13 cellular contexts compared by ENCODE assay signal in the genomic region with DNA sequence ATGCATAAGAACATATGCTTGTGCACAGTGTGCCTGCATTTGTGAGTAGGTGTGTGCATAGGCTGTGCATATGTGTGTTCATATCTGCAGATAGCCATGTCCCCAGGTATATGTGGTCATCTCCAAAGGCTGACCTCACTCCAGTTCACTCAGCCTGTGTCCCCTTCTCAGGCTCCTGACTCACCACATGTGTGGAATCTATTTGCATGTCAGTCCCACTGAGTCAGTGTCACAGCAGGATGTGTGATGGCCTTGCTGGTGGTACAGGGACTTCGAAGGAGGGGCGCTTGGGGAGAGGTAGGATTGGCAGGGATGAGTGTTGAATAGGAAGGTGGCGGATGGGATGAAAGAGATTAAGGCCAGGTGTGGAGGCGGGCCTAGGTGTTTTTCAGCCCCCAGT. TPM values are rescaled to one million over a fixed set of nuclear protein-coding genes. Genes with fewer than 3 reads are reported as not detected.
DNase-seq lines count a peak whose midpoint lies in the region; ATAC-seq, FAIRE-seq and TF ChIP-seq lines count a peak whose summit lies in the region.
"Had no signal": no experiment of that assay in that cellular context is flagged by ENCODE, and none has a peak within 500 bp of the region (broad histone marks: within the 10 kb centered on the region; RNA-seq: fewer than 3 reads in every experiment).

No MANE protein-coding gene starts in this region.

- no peaks in the 10 kb centered on the region for H3K27me3 ChIP-seq in CD8-positive, alpha-beta memory T cell (ENCODE audit: insufficient read depth, low read length, poor library complexity, severe bottlenecking)
- no peaks in the 10 kb centered on the region for H3K27me3 ChIP-seq in keratinocyte (ENCODE audit: control insufficient read depth, extremely low read depth, insufficient read depth, low read length)
- H3K27me3 ChIP-seq in neural progenitor cell: peaks cover 9% of the 10 kb centered on the region

- H3K27ac ChIP-seq in CD8-positive, alpha-beta memory T cell (ENCODE audit: low read depth, low read length): no peak overlapping the region
- H3K27ac ChIP-seq in keratinocyte (ENCODE audit: control insufficient read depth, insufficient read depth, low read length) (peak overlapping the region; percentile 98), neural progenitor cell (no peak overlapping the region)
- H3K27ac ChIP-seq: cardiac muscle cell, tibial nerve had no signal

- TF ChIP-seq CTCF in keratinocyte (optimal IDR thresholded peaks at IDR 0.05 in 1 of 3, IDR thresholded peaks at IDR 0.05 in 1 of 3, conservative IDR thresholded peaks at IDR 0.05 in 1 of 3; ENCODE audit: extremely low read depth in 1 of 3, insufficient read depth in 2 of 3, low read length in 3 of 3) (no peak), neural progenitor cell (IDR thresholded peaks at IDR 0.05) (no peak)

- H3K79me2 ChIP-seq in keratinocyte (ENCODE audit: control insufficient read depth, insufficient read depth, low read length): no peaks in the 10 kb centered on the region
- no peaks in the 10 kb centered on the region for H3K79me2 ChIP-seq in neural progenitor cell (ENCODE audit: low read depth)

- H3K27ac Mint-ChIP-seq in CD8-positive, alpha-beta memory T cell: peak overlapping the region in 4 of 8 donors; percentile 26 to 96 (median 86)
- no peak overlapping the region for H3K27ac Mint-ChIP-seq in activated T-helper 17 cell treated with anti-CD3 and anti-CD28 coated beads, Interleukin-2, amount 50 U/mL, for 72 hours
- no peak overlapping the region for H3K27ac Mint-ChIP-seq in stimulated activated naive CD8-positive, alpha-beta T cell treated with anti-CD3 and anti-CD28 coated beads, Interleukin-15, amount 100 ng/mL, for 72 hours
- H3K27ac Mint-ChIP-seq in neural progenitor cell: no peak overlapping the region
- H3K27ac Mint-ChIP-seq: CD14-positive monocyte; natural killer cell treated with Interleukin-12 subunit alpha and Interleukin-12 subunit beta and Interleukin-15 and Interleukin-18, amount 100 ng/mL, for 72 hours had no signal

- H3K9ac ChIP-seq in keratinocyte (ENCODE audit: control insufficient read depth, extremely low read depth, insufficient read depth, low read length) (peak overlapping the region; percentile 75), neural progenitor cell (no peak overlapping the region)

- H3K4me1 Mint-ChIP-seq in CD8-positive, alpha-beta memory T cell: peaks cover 27 to 47% (median 35%) of the 10 kb centered on the region in 3 donors
- H3K4me1 Mint-ChIP-seq in activated T-helper 17 cell treated with anti-CD3 and anti-CD28 coated beads, Interleukin-2, amount 50 U/mL, for 72 hours: peaks cover 32% of the 10 kb centered on the region
- H3K4me1 Mint-ChIP-seq in stimulated activated naive CD8-positive, alpha-beta T cell treated with anti-CD3 and anti-CD28 coated beads, Interleukin-15, amount 100 ng/mL, for 72 hours: peaks cover 23% of the 10 kb centered on the region
- H3K4me1 Mint-ChIP-seq in neural progenitor cell: peaks cover 9% of the 10 kb centered on the region

- H3F3A ChIP-seq in neural progenitor cell (ENCODE audit: low read depth): no peaks in the 10 kb centered on the region

- H3K9me3 ChIP-seq in CD8-positive, alpha-beta memory T cell (ENCODE audit: low read length): no peaks in the 10 kb centered on the region
- no peaks in the 10 kb centered on the region for H3K9me3 ChIP-seq in keratinocyte (ENCODE audit: control insufficient read depth, low read depth, low read length)
- no peaks in the 10 kb centered on the region for H3K9me3 ChIP-seq in neural progenitor cell (ENCODE audit: low read depth)
- H3K9me3 ChIP-seq: tibial nerve had no signal

- CTCF ChIA-PET in CD8-positive, alpha-beta memory T cell (lab: Charles Lee): interaction anchor here (0.6 to 2.3 kb wide), 5 partner anchors 9 to 824 kb away, joined by 3 to 21 read pairs (median 3); no protein-coding TSS in a partner anchor

- peaks cover 0 to 2% (median 0%) of the 10 kb centered on the region in 5 donors for H3K9me3 Mint-ChIP-seq in CD8-positive, alpha-beta memory T cell
- no peaks in the 10 kb centered on the region for H3K9me3 Mint-ChIP-seq in activated T-helper 17 cell treated with anti-CD3 and anti-CD28 coated beads, Interleukin-2, amount 50 U/mL, for 72 hours
- H3K9me3 Mint-ChIP-seq in stimulated activated naive CD8-positive, alpha-beta T cell treated with anti-CD3 and anti-CD28 coated beads, Interleukin-15, amount 100 ng/mL, for 72 hours: no peaks in the 10 kb centered on the region
- H3K9me3 Mint-ChIP-seq in neural progenitor cell: no peaks in the 10 kb centered on the region
- H3K9me3 Mint-ChIP-seq: natural killer cell treated with Interleukin-12 subunit alpha and Interleukin-12 subunit beta and Interleukin-15 and Interleukin-18, amount 100 ng/mL, for 72 hours had no signal

- dilution Hi-C loops in keratinocyte (cut with MboI; ENCODE audit: extremely low pct_ligation_motif_present, low sequenced_read_pairs): no loop called here

- H3K4me3 Mint-ChIP-seq in CD8-positive, alpha-beta memory T cell: no peak overlapping the region
- no peak overlapping the region for H3K4me3 Mint-ChIP-seq in activated T-helper 17 cell treated with anti-CD3 and anti-CD28 coated beads, Interleukin-2, amount 50 U/mL, for 72 hours
- H3K4me3 Mint-ChIP-seq in stimulated activated naive CD8-positive, alpha-beta T cell treated with anti-CD3 and anti-CD28 coated beads, Interleukin-15, amount 100 ng/mL, for 72 hours: no peak overlapping the region
- H3K4me3 Mint-ChIP-seq in neural progenitor cell: no peak overlapping the region
- H3K4me3 Mint-ChIP-seq: CD14-positive monocyte; natural killer cell treated with Interleukin-12 subunit alpha and Interleukin-12 subunit beta and Interleukin-15 and Interleukin-18, amount 100 ng/mL, for 72 hours had no signal

- peak overlapping the region; percentile 19 for H3K4me3 ChIP-seq in CD8-positive, alpha-beta memory T cell (ENCODE audit: low read length)
- H3K4me3 ChIP-seq in keratinocyte (ENCODE audit: control insufficient read depth in 2 of 3, extremely low read depth in 1 of 3, insufficient read depth in 2 of 3, low read depth in 1 of 3, low read length in 3 of 3): no peak overlapping the region
- no peak overlapping the region for H3K4me3 ChIP-seq in neural progenitor cell
- H3K4me3 ChIP-seq: cardiac muscle cell, tibial nerve had no signal

- H3K27me3 Mint-ChIP-seq in CD8-positive, alpha-beta memory T cell: peaks cover 2 to 3% of the 10 kb centered on the region in 2 donors
- no peaks in the 10 kb centered on the region for H3K27me3 Mint-ChIP-seq in activated T-helper 17 cell treated with anti-CD3 and anti-CD28 coated beads, Interleukin-2, amount 50 U/mL, for 72 hours
- H3K27me3 Mint-ChIP-seq in stimulated activated naive CD8-positive, alpha-beta T cell treated with anti-CD3 and anti-CD28 coated beads, Interleukin-15, amount 100 ng/mL, for 72 hours: peaks cover 17% of the 10 kb centered on the region
- peaks cover 8% of the 10 kb centered on the region for H3K27me3 Mint-ChIP-seq in neural progenitor cell (ENCODE audit: insufficient read depth, low read depth)
- H3K27me3 Mint-ChIP-seq: natural killer cell treated with Interleukin-12 subunit alpha and Interleukin-12 subunit beta and Interleukin-15 and Interleukin-18, amount 100 ng/mL, for 72 hours had no signal

- peak; percentile 15 for ATAC-seq in activated T-helper 17 cell treated with anti-CD3 and anti-CD28 coated beads, Interleukin-2, amount 50 U/mL, for 72 hours (replicated peaks)
- no peak for ATAC-seq in stimulated activated naive CD8-positive, alpha-beta T cell treated with anti-CD3 and anti-CD28 coated beads, Interleukin-15, amount 100 ng/mL, for 72 hours
- no peak for ATAC-seq in GM19023 (IDR thresholded peaks at IDR 0.05; ENCODE audit: unreplicated experiment)

- H3K36me3 Mint-ChIP-seq in CD8-positive, alpha-beta memory T cell: no peaks in the 10 kb centered on the region
- no peaks in the 10 kb centered on the region for H3K36me3 Mint-ChIP-seq in activated T-helper 17 cell treated with anti-CD3 and anti-CD28 coated beads, Interleukin-2, amount 50 U/mL, for 72 hours (ENCODE audit: low read depth)
- H3K36me3 Mint-ChIP-seq in neural progenitor cell: no peaks in the 10 kb centered on the region
- H3K36me3 Mint-ChIP-seq: natural killer cell treated with Interleukin-12 subunit alpha and Interleukin-12 subunit beta and Interleukin-15 and Interleukin-18, amount 100 ng/mL, for 72 hours had no signal

- H3K36me3 ChIP-seq in CD8-positive, alpha-beta memory T cell (ENCODE audit: insufficient read depth, low read length): no peaks in the 10 kb centered on the region
- no peaks in the 10 kb centered on the region for H3K36me3 ChIP-seq in keratinocyte (ENCODE audit: control insufficient read depth in 2 of 2, extremely low read depth in 1 of 2, insufficient read depth in 2 of 2, low read length in 2 of 2)
- H3K36me3 ChIP-seq in neural progenitor cell: no peaks in the 10 kb centered on the region
- H3K36me3 ChIP-seq: cardiac muscle cell, tibial nerve had no signal

- H2AFZ ChIP-seq in keratinocyte (ENCODE audit: control insufficient read depth, low read length) (no peak overlapping the region), neural progenitor cell (replicated peaks) (no peak overlapping the region)

- H4K20me1 ChIP-seq in keratinocyte (ENCODE audit: control insufficient read depth, extremely low read depth, insufficient read depth, low read length) (no peaks in the 10 kb centered on the region), neural progenitor cell (ENCODE audit: low read depth) (no peaks in the 10 kb centered on the region)

- FAIRE-seq in keratinocyte (lab: Jason Lieb, UNC): no peak

- H3K9me1 ChIP-seq in keratinocyte (ENCODE audit: control insufficient read depth, extremely low read depth, insufficient read depth, low read length): no peaks in the 10 kb centered on the region

- peaks cover 33% of the 10 kb centered on the region for H3K4me1 ChIP-seq in CD8-positive, alpha-beta memory T cell (ENCODE audit: insufficient read depth, low read length)
- peaks cover 52% of the 10 kb centered on the region for H3K4me1 ChIP-seq in keratinocyte (ENCODE audit: control insufficient read depth, extremely low read depth, insufficient read depth, low read length)
- no peaks in the 10 kb centered on the region for H3K4me1 ChIP-seq in neural progenitor cell

- POLR2A ChIA-PET in CD8-positive, alpha-beta memory T cell (lab: Charles Lee): no interaction called here

- peak overlapping the region; percentile 60 for H3K4me2 ChIP-seq in keratinocyte (ENCODE audit: control insufficient read depth, extremely low read depth, insufficient read depth, low read depth, low read length)
- no peak overlapping the region for H3K4me2 ChIP-seq in neural progenitor cell

- DNase-seq in CD8-positive, alpha-beta memory T cell: no peak
- DNase-seq in HT-29 (ENCODE audit: low spot score): peak; percentile 12
- DNase-seq in keratinocyte (ENCODE audit: low read depth, low spot score): peak; percentile 83
- no peak for DNase-seq in stimulated activated naive CD8-positive, alpha-beta T cell treated with anti-CD3 and anti-CD28 coated beads, Interleukin-15, amount 100 ng/mL, for 72 hours
- DNase-seq in iPS-NIHi7 (ENCODE audit: extremely low spot score): no peak
- no peak for DNase-seq in neural progenitor cell (ENCODE audit: low spot score)
- DNase-seq: NCI-H510A had no signal

RNA-seq across cellular contexts. Expression of a gene that starts 35.5 kb away (rescaled TPM):
- total RNA-seq in CD8-positive, alpha-beta memory T cell: not detected
- not detected for polyA plus RNA-seq in CD8-positive, alpha-beta memory T cell
- 24.7 and 27.0 TPM in 2 replicates for total RNA-seq in HT-29 (2014; rRNA removed; shearing (Covaris generic))
- not detected for total RNA-seq in activated T-helper 17 cell treated with anti-CD3 and anti-CD28 coated beads, Interleukin-2, amount 50 U/mL, for 72 hours
- polyA plus RNA-seq in keratinocyte: 3.3 to 7.2 TPM (median 4.1 TPM) in 3 replicates
- 109 TPM for polyA plus RNA-seq in keratinocyte (2011; ENCODE audit: low read depth)
- polyA plus RNA-seq in keratinocyte (2011; cell fraction: cytosol; rRNA removed): 4.2 and 7.4 TPM in 2 replicates
- polyA plus RNA-seq in keratinocyte (2011; cell fraction: nucleus; rRNA removed): 7.3 and 11.7 TPM in 2 replicates
- 7.1 and 246 TPM in 2 replicates for polyA plus RNA-seq in keratinocyte (2012; ENCODE audit: low replicate concordance)
- 4.3 to 10.4 TPM (median 6.0 TPM) in 3 replicates for polyA minus RNA-seq in keratinocyte
- polyA minus RNA-seq in keratinocyte (2011; cell fraction: cytosol; rRNA and poly(A)+ RNA removed): 7.9 TPM
- polyA minus RNA-seq in keratinocyte (2011; cell fraction: nucleus; rRNA and poly(A)+ RNA removed): 6.9 and 10.4 TPM in 2 replicates
- total RNA-seq in neural progenitor cell (ENCODE audit: low replicate concordance): 0.12 TPM in 1 of 2 replicates, not detected in the other
- total RNA-seq: cardiac muscle cell; natural killer cell treated with Interleukin-12 subunit alpha and Interleukin-12 subunit beta and Interleukin-15 and Interleukin-18, amount 100 ng/mL, for 72 hours; tibial nerve had no signal
- polyA plus RNA-seq: cardiac muscle cell had no signal

Comparison
In these comparisons a context has a peak if more than half of its experiments do, and no peak if none do; other contexts are left out.
1. DNase-seq: peak in HT-29 (single experiment) and keratinocyte (single experiment); none in CD8-positive, alpha-beta memory T cell (0 of 5), stimulated activated naive CD8-positive, alpha-beta T cell treated with anti-CD3 and anti-CD28 coated beads, Interleukin-15, amount 100 ng/mL, for 72 hours (0 of 2), iPS-NIHi7 (single experiment) and neural progenitor cell (single experiment).
2. RNA of a gene that starts 35.5 kb away (total RNA-seq): 24.7 to 27.0 TPM in HT-29; not detected in CD8-positive, alpha-beta memory T cell, not detected in activated T-helper 17 cell treated with anti-CD3 and anti-CD28 coated beads, Interleukin-2, amount 50 U/mL, for 72 hours and 0.12 TPM in neural progenitor cell; every median in the first group is over 10 times any median in the second.